In the genomic region with DNA sequence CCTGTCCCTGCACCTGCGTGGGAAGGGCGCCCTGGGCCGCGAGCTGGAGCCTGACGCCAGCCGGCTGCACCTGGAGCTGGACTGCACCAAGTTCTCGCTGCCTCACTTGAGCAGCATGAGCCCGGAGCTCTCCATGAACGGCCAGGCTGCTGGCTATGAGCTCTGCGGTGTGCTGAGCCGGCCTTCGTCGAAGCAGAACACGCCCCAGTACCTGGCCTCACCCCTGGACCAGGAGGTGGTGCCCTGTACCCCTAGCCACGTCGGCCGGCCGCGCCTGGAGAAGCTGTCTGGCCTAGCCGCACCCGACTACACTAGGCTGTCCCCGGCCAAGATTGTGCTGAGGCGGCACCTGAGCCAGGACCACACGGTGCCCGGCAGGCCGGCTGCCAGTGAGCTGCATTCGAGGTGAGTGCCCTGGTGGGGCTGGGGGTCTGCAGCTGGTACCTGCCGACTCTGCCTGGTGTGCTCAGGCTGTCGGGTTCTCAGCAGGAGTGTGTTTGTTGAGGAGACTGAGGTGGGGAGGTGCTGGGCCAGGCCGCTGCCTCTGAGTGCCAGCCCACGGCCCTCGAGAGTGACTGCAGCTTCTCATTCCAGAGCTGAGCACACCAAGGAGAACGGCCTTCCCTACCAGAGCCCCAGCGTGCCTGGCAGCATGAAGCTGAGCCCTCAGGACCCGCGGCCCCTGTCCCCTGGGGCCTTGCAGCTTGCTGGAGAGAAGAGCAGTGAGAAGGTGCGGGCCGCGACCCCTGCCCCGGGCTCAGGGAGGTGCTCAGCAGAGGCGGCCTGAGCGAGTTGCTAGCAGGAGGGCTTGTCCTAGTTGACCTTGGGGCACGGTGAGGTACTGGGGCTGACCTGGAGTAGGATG, we compare ENCODE assay signal across 2 cellular contexts.
TF ChIP-seq lines count a peak whose summit lies in the region.

No MANE protein-coding gene starts in this region.

TF ChIP-seq in WTC11, 78 proteins besides CTCF, POLR2A, EP300 and RAD21:
- TF ChIP-seq, protein P1, sequence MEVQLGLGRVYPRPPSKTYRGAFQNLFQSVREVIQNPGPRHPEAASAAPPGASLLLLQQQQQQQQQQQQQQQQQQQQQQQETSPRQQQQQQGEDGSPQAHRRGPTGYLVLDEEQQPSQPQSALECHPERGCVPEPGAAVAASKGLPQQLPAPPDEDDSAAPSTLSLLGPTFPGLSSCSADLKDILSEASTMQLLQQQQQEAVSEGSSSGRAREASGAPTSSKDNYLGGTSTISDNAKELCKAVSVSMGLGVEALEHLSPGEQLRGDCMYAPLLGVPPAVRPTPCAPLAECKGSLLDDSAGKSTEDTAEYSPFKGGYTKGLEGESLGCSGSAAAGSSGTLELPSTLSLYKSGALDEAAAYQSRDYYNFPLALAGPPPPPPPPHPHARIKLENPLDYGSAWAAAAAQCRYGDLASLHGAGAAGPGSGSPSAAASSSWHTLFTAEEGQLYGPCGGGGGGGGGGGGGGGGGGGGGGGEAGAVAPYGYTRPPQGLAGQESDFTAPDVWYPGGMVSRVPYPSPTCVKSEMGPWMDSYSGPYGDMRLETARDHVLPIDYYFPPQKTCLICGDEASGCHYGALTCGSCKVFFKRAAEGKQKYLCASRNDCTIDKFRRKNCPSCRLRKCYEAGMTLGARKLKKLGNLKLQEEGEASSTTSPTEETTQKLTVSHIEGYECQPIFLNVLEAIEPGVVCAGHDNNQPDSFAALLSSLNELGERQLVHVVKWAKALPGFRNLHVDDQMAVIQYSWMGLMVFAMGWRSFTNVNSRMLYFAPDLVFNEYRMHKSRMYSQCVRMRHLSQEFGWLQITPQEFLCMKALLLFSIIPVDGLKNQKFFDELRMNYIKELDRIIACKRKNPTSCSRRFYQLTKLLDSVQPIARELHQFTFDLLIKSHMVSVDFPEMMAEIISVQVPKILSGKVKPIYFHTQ (CRISPR knock-in tag; IDR thresholded peaks at IDR 0.05): no peak
- no peak for TF ChIP-seq ESRRA (CRISPR knock-in tag; IDR thresholded peaks at IDR 0.05; ENCODE audit: borderline replicate concordance)
- no peak for TF ChIP-seq ZNF396 (CRISPR knock-in tag; IDR thresholded peaks at IDR 0.05; ENCODE audit: borderline replicate concordance)
- TF ChIP-seq EMX1 (CRISPR knock-in tag; IDR thresholded peaks at IDR 0.05): no peak
- no peak for TF ChIP-seq ETV6 (CRISPR knock-in tag; IDR thresholded peaks at IDR 0.05)
- TF ChIP-seq, protein P2, sequence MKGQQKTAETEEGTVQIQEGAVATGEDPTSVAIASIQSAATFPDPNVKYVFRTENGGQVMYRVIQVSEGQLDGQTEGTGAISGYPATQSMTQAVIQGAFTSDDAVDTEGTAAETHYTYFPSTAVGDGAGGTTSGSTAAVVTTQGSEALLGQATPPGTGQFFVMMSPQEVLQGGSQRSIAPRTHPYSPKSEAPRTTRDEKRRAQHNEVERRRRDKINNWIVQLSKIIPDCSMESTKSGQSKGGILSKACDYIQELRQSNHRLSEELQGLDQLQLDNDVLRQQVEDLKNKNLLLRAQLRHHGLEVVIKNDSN (CRISPR knock-in tag; IDR thresholded peaks at IDR 0.05): no peak
- TF ChIP-seq MXD4 (CRISPR knock-in tag; IDR thresholded peaks at IDR 0.05; ENCODE audit: borderline replicate concordance): no peak
- no peak for TF ChIP-seq ZNF416 (CRISPR knock-in tag; IDR thresholded peaks at IDR 0.05)
- TF ChIP-seq, protein P3, sequence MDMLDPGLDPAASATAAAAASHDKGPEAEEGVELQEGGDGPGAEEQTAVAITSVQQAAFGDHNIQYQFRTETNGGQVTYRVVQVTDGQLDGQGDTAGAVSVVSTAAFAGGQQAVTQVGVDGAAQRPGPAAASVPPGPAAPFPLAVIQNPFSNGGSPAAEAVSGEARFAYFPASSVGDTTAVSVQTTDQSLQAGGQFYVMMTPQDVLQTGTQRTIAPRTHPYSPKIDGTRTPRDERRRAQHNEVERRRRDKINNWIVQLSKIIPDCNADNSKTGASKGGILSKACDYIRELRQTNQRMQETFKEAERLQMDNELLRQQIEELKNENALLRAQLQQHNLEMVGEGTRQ (CRISPR knock-in tag; IDR thresholded peaks at IDR 0.05): no peak
- TF ChIP-seq TEAD1 (CRISPR knock-in tag; IDR thresholded peaks at IDR 0.05): no peak
- TF ChIP-seq, protein P4, sequence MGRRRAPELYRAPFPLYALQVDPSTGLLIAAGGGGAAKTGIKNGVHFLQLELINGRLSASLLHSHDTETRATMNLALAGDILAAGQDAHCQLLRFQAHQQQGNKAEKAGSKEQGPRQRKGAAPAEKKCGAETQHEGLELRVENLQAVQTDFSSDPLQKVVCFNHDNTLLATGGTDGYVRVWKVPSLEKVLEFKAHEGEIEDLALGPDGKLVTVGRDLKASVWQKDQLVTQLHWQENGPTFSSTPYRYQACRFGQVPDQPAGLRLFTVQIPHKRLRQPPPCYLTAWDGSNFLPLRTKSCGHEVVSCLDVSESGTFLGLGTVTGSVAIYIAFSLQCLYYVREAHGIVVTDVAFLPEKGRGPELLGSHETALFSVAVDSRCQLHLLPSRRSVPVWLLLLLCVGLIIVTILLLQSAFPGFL (CRISPR knock-in tag; IDR thresholded peaks at IDR 0.05; ENCODE audit: borderline replicate concordance): no peak
- TF ChIP-seq PRRX2 (CRISPR knock-in tag; IDR thresholded peaks at IDR 0.05): no peak
- TF ChIP-seq NR2C2 (CRISPR knock-in tag; IDR thresholded peaks at IDR 0.05): no peak
- TF ChIP-seq NFE2L1 (CRISPR knock-in tag; IDR thresholded peaks at IDR 0.05): no peak
- no peak for TF ChIP-seq FOXJ3 (CRISPR knock-in tag; IDR thresholded peaks at IDR 0.05; ENCODE audit: borderline replicate concordance)
- TF ChIP-seq ATF6 (CRISPR knock-in tag; IDR thresholded peaks at IDR 0.05): no peak
- TF ChIP-seq CREM (CRISPR knock-in tag; IDR thresholded peaks at IDR 0.05): no peak
- no peak for TF ChIP-seq GABPB1 (CRISPR knock-in tag; IDR thresholded peaks at IDR 0.05)

TF ChIP-seq in H1, 55 proteins besides CTCF, POLR2A, EP300 and RAD21:
- TF ChIP-seq TEAD4 (IDR thresholded peaks at IDR 0.05; ENCODE audit: low read depth, low read length) (no peak), TAF1 (IDR thresholded peaks at IDR 0.05; ENCODE audit: low read depth, low read length) (no peak), CTBP2 (IDR thresholded peaks at IDR 0.05; ENCODE audit: borderline replicate concordance, insufficient read depth, insufficient read length, low read length) (no peak), CBX5 (IDR thresholded peaks at IDR 0.05; ENCODE audit: low read depth, low read length) (no peak), BRCA1 (IDR thresholded peaks at IDR 0.05; ENCODE audit: low read depth, low read length) (no peak), BACH1 (IDR thresholded peaks at IDR 0.05; ENCODE audit: low read length) (no peak), MAFK (IDR thresholded peaks at IDR 0.05; ENCODE audit: low read depth, low read length) (no peak), YY1 (IDR thresholded peaks at IDR 0.05; ENCODE audit: low read depth, low read length) (no peak), BCL11A (IDR thresholded peaks at IDR 0.05; ENCODE audit: low read depth in 2 of 2, low read length in 2 of 2) (no peak), POLR2AphosphoS5 (IDR thresholded peaks at IDR 0.05; ENCODE audit: low read depth, low read length) (no peak), CEBPB (IDR thresholded peaks at IDR 0.05; ENCODE audit: low read depth, low read length) (no peak), NRF1 (IDR thresholded peaks at IDR 0.05; ENCODE audit: low read depth, low read length) (no peak)
- TF ChIP-seq, protein P5, sequence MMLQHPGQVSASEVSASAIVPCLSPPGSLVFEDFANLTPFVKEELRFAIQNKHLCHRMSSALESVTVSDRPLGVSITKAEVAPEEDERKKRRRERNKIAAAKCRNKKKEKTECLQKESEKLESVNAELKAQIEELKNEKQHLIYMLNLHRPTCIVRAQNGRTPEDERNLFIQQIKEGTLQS (IDR thresholded peaks at IDR 0.05; ENCODE audit: insufficient read depth, low read depth, low read length): no peak
